ENCODE assay signal across 1 cellular context in the genomic region with DNA sequence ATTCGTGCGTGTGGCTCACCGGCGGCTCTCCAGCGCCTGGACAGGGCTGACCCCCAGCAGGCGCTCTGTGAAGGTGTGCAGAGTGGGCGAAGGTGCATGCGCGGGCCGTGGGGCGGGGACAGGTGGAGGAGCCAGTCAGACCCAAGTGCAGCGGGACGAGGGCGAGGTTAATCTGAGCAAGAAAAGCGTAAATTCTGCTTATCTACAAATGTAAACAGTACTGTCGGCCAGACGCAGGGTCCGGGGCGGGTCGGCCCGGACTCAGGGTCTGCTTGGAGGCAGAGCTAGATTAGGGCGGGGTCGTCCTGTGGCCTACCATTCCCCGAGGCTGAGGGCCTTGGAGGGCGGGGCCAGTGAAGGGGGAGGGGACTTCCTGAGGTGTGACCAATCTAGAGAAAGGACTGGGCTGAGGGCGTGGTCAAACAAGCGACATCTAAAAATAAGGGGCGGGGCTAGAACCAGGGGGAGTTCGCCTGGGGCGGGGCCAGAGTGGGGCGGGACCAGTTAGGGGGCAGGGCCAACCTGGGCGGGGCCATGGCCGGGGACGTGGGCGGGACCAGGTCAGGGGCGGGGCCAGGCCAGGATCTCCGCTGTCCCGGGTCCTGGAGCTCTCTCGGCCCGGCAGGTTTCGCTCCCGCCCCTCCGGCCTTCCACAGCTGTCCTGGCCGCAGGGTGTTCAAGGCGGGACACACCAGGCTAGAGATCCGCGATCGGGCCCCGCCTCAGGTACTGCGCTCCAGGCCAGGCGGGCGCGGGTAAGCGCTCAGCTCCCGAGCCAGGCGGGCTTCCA.
TF ChIP-seq lines count a peak whose summit lies in the region.

SEC14L5 (plus strand) TSS at position 611 of the 790 bp plus-strand sequence. CDS start 994 bp downstream, outside the sequence.

TF ChIP-seq in HCT116, 20 proteins besides CTCF, POLR2A, EP300 and RAD21 (continued from another document):
- TF ChIP-seq, protein P1, sequence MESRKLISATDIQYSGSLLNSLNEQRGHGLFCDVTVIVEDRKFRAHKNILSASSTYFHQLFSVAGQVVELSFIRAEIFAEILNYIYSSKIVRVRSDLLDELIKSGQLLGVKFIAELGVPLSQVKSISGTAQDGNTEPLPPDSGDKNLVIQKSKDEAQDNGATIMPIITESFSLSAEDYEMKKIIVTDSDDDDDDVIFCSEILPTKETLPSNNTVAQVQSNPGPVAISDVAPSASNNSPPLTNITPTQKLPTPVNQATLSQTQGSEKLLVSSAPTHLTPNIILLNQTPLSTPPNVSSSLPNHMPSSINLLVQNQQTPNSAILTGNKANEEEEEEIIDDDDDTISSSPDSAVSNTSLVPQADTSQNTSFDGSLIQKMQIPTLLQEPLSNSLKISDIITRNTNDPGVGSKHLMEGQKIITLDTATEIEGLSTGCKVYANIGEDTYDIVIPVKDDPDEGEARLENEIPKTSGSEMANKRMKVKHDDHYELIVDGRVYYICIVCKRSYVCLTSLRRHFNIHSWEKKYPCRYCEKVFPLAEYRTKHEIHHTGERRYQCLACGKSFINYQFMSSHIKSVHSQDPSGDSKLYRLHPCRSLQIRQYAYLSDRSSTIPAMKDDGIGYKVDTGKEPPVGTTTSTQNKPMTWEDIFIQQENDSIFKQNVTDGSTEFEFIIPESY (IDR thresholded peaks at IDR 0.05; ENCODE audit: extremely low read depth, insufficient replicate concordance, low read length) = no peak
- TF ChIP-seq CBX3 (IDR thresholded peaks at IDR 0.05; ENCODE audit: low read depth) = no peak
- TF ChIP-seq ZFX (IDR thresholded peaks at IDR 0.05) = no peak
- no peak for TF ChIP-seq YY1 (IDR thresholded peaks at IDR 0.05; ENCODE audit: extremely low read depth, insufficient replicate concordance, low read depth, low read length)
- no peak for TF ChIP-seq JUND (IDR thresholded peaks at IDR 0.05)
- TF ChIP-seq EGR1 (IDR thresholded peaks at IDR 0.05; ENCODE audit: low read depth) = peak; percentile 65
- TF ChIP-seq, protein P2, sequence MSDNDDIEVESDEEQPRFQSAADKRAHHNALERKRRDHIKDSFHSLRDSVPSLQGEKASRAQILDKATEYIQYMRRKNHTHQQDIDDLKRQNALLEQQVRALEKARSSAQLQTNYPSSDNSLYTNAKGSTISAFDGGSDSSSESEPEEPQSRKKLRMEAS (IDR thresholded peaks at IDR 0.05) = peak; percentile 28; the same call in 1 of the 2 replicates
- no peak for TF ChIP-seq CEBPB (IDR thresholded peaks at IDR 0.05; ENCODE audit: low read depth)
- TF ChIP-seq FOSL1 (IDR thresholded peaks at IDR 0.05; ENCODE audit: low read depth) = no peak
- TF ChIP-seq SRF (IDR thresholded peaks at IDR 0.05; ENCODE audit: low read depth) = no peak
- TF ChIP-seq EZH2 (IDR thresholded peaks at IDR 0.05) = no peak
- no peak for TF ChIP-seq ZNF274 (IDR thresholded peaks at IDR 0.05; ENCODE audit: low read depth, low read length)
- peak; percentile 52 for TF ChIP-seq POLR2AphosphoS5 (IDR thresholded peaks at IDR 0.05; ENCODE audit: low read depth, low read length)
- no peak for TF ChIP-seq ATF3 (IDR thresholded peaks at IDR 0.05)
- TF ChIP-seq, protein P3, sequence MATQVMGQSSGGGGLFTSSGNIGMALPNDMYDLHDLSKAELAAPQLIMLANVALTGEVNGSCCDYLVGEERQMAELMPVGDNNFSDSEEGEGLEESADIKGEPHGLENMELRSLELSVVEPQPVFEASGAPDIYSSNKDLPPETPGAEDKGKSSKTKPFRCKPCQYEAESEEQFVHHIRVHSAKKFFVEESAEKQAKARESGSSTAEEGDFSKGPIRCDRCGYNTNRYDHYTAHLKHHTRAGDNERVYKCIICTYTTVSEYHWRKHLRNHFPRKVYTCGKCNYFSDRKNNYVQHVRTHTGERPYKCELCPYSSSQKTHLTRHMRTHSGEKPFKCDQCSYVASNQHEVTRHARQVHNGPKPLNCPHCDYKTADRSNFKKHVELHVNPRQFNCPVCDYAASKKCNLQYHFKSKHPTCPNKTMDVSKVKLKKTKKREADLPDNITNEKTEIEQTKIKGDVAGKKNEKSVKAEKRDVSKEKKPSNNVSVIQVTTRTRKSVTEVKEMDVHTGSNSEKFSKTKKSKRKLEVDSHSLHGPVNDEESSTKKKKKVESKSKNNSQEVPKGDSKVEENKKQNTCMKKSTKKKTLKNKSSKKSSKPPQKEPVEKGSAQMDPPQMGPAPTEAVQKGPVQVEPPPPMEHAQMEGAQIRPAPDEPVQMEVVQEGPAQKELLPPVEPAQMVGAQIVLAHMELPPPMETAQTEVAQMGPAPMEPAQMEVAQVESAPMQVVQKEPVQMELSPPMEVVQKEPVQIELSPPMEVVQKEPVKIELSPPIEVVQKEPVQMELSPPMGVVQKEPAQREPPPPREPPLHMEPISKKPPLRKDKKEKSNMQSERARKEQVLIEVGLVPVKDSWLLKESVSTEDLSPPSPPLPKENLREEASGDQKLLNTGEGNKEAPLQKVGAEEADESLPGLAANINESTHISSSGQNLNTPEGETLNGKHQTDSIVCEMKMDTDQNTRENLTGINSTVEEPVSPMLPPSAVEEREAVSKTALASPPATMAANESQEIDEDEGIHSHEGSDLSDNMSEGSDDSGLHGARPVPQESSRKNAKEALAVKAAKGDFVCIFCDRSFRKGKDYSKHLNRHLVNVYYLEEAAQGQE (IDR thresholded peaks at IDR 0.05; ENCODE audit: low read depth) = peak; percentile 77
- TF ChIP-seq SIN3A (IDR thresholded peaks at IDR 0.05; ENCODE audit: low read depth) = no peak
- TF ChIP-seq EZH2phosphoT487 (IDR thresholded peaks at IDR 0.05; ENCODE audit: borderline replicate concordance) = no peak
- no peak for TF ChIP-seq ELF1 (IDR thresholded peaks at IDR 0.05; ENCODE audit: borderline replicate concordance, low read depth)
- TF ChIP-seq TCF7L2 (IDR thresholded peaks at IDR 0.05; ENCODE audit: borderline replicate concordance, extremely low read depth, insufficient read depth, insufficient read length) = no peak
TF ChIP-seq in HCT116: peak in this region for 5.
